8 cellular contexts compared by ENCODE assay signal in genomic region chr3:17645074-17645698, GRCh38.
DNase-seq lines count a peak whose midpoint lies in the region; ATAC-seq, FAIRE-seq and TF ChIP-seq lines count a peak whose summit lies in the region.

No MANE protein-coding gene starts in this region.

- H3K9me1 ChIP-seq in keratinocyte (ENCODE audit: control insufficient read depth, extremely low read depth, insufficient read depth, low read length), result no peaks in the 10 kb centered on the region

- no peaks in the 10 kb centered on the region for H4K20me1 ChIP-seq in keratinocyte (ENCODE audit: control insufficient read depth, extremely low read depth, insufficient read depth, low read length)

- no peak for TF ChIP-seq POLR2A in body of pancreas (IDR thresholded peaks at IDR 0.05)
- TF ChIP-seq POLR2A in transverse colon (IDR thresholded peaks at IDR 0.05), result no peak

- no peaks in the 10 kb centered on the region for H3K9me3 ChIP-seq in body of pancreas
- no peaks in the 10 kb centered on the region for H3K9me3 ChIP-seq in keratinocyte (ENCODE audit: control insufficient read depth, low read depth, low read length)
- H3K9me3 ChIP-seq in transverse colon, result no peaks in the 10 kb centered on the region

- TF ChIP-seq CTCF in GM13976 (IDR thresholded peaks at IDR 0.05; ENCODE audit: borderline replicate concordance, control extremely low read depth, extremely low read depth, insufficient read depth, missing control alignments) (peak; percentile 33), body of pancreas (IDR thresholded peaks at IDR 0.05) (peak in 6 of 7 experiments; percentile 65 to 76 (median 72)), keratinocyte (optimal IDR thresholded peaks at IDR 0.05 in 1 of 3, IDR thresholded peaks at IDR 0.05 in 1 of 3, conservative IDR thresholded peaks at IDR 0.05 in 1 of 3; ENCODE audit: extremely low read depth in 1 of 3, insufficient read depth in 2 of 3, low read length in 3 of 3) (peak in 2 of 3 experiments; percentile 58 to 63), transverse colon (IDR thresholded peaks at IDR 0.05) (peak; percentile 62 to 73 (median 66))

- no peak overlapping the region for H3K9ac ChIP-seq in keratinocyte (ENCODE audit: control insufficient read depth, extremely low read depth, insufficient read depth, low read length)

- H3K27ac ChIP-seq in body of pancreas (no peak overlapping the region), keratinocyte (ENCODE audit: control insufficient read depth, insufficient read depth, low read length) (no peak overlapping the region), transverse colon (no peak overlapping the region)

- 45 to 50% methylated on average over 4 of the region's 4 CpGs for WGBS in body of pancreas, 2 donors
- 41 to 56% methylated on average over 4 of the region's 4 CpGs for WGBS in transverse colon (ENCODE audit: low coverage in 1 of 2), 2 donors

- peak overlapping the region; percentile 13 for H3K4me2 ChIP-seq in keratinocyte (ENCODE audit: control insufficient read depth, extremely low read depth, insufficient read depth, low read depth, low read length)

- in situ Hi-C loops in GM13976 (cut with MboI; ENCODE audit: low sequenced_read_pairs, unreplicated experiment), result no loop called here
- in situ Hi-C loops in transverse colon (cut with MboI; ENCODE audit: low pct_ligation_motif_present in 1 of 4, low pct_unique_long_range_greater_than_20kb in 1 of 4, low sequenced_read_pairs in 3 of 4), result loop anchor here (10.0 to 25.0 kb wide), 2 partner anchors 190 to 192 kb away; no protein-coding TSS in a partner anchor

- no peaks in the 10 kb centered on the region for H3K36me3 ChIP-seq in body of pancreas (replicated peaks in 1 of 2; ENCODE audit: insufficient read depth in 1 of 2, low read depth in 2 of 2)
- no peaks in the 10 kb centered on the region for H3K36me3 ChIP-seq in keratinocyte (ENCODE audit: control insufficient read depth in 2 of 2, extremely low read depth in 1 of 2, insufficient read depth in 2 of 2, low read length in 2 of 2)
- no peaks in the 10 kb centered on the region for H3K36me3 ChIP-seq in transverse colon

- peaks cover 2% of the 10 kb centered on the region for H3K79me2 ChIP-seq in keratinocyte (ENCODE audit: control insufficient read depth, insufficient read depth, low read length)

- no peak for FAIRE-seq in keratinocyte (lab: Jason Lieb, UNC)

- H2AFZ ChIP-seq in keratinocyte (ENCODE audit: control insufficient read depth, low read length), result no peak overlapping the region

- H3K4me3 ChIP-seq in body of pancreas (no peak overlapping the region), keratinocyte (ENCODE audit: control insufficient read depth in 2 of 3, extremely low read depth in 1 of 3, insufficient read depth in 2 of 3, low read depth in 1 of 3, low read length in 3 of 3) (no peak overlapping the region), transverse colon (no peak overlapping the region)

- intact Hi-C loops in body of pancreas (cut with DNase I), result no loop called here
- intact Hi-C loops in transverse colon (cut with DNase I; ENCODE audit: low total_unique reads), result no loop called here

- dilution Hi-C loops in keratinocyte (cut with MboI; ENCODE audit: extremely low pct_ligation_motif_present, low sequenced_read_pairs), result no loop called here

- DNase-seq in AG08395 (ENCODE audit: low spot score) (peak; percentile 51), GM13976 (ENCODE audit: low spot score) (no peak), NCI-H345 (lab: John Stamatoyannopoulos, UW) (peak; percentile 23), body of pancreas (peak; percentile 13 to 66 (median 18)), keratinocyte (ENCODE audit: low read depth, low spot score) (no peak), transverse colon (no peak), GM19240 (ENCODE audit: insufficient read length, low spot score) (no peak)

- peak; percentile 68 for ATAC-seq in body of pancreas
- no peak for ATAC-seq in HG03045 (IDR thresholded peaks at IDR 0.05; ENCODE audit: unreplicated experiment)

- H3K27me3 ChIP-seq in body of pancreas (no peaks in the 10 kb centered on the region), keratinocyte (ENCODE audit: control insufficient read depth, extremely low read depth, insufficient read depth, low read length) (no peaks in the 10 kb centered on the region), transverse colon (no peaks in the 10 kb centered on the region)

- H3K4me1 ChIP-seq in body of pancreas (peaks cover 7% of the 10 kb centered on the region), keratinocyte (ENCODE audit: control insufficient read depth, extremely low read depth, insufficient read depth, low read length) (no peaks in the 10 kb centered on the region), transverse colon (peaks cover 0 to 15% (median 1%) of the 10 kb centered on the region in 4 donors)

- TF ChIP-seq EP300 in transverse colon (IDR thresholded peaks at IDR 0.05; ENCODE audit: low read depth), result no peak

Comparison
In these comparisons a context has a peak if more than half of its experiments do, and no peak if none do; other contexts are left out.
1. DNase-seq: peak in AG08395 (single experiment), NCI-H345 (single experiment) and body of pancreas (4 of 4); none in GM13976 (single experiment), keratinocyte (single experiment), transverse colon (single experiment) and GM19240 (single experiment).
2. Peak in every context shown above with its lines, with median percentiles within 50 percentile points of each other: CTCF ChIP-seq.